In genomic region chr15:80309769-80310384, GRCh38 we compare ENCODE assay signal across 8 cellular contexts. TPM values are rescaled to one million over a fixed set of nuclear protein-coding genes. Genes with fewer than 3 reads are reported as not detected.
DNase-seq lines count a peak whose midpoint lies in the region; ATAC-seq and TF ChIP-seq lines count a peak whose summit lies in the region.

No MANE protein-coding gene starts in this region.

- H3K27ac ChIP-seq in Karpas-422 (ENCODE audit: low read length) (no peak overlapping the region), neural cell (ENCODE audit: low read length) (no peak overlapping the region)

- no peak overlapping the region for H3K4me3 ChIP-seq in Karpas-422 (ENCODE audit: low read length)
- no peak overlapping the region for H3K4me3 ChIP-seq in neural cell (ENCODE audit: low read length)
- H3K4me3 ChIP-seq in lower leg skin (ENCODE audit: low read depth, poor library complexity, severe bottlenecking): no peak overlapping the region

- H3K9ac ChIP-seq in Karpas-422 (ENCODE audit: low read length): no peak overlapping the region
- no peak overlapping the region for H3K9ac ChIP-seq in neural cell (ENCODE audit: low read length)

- TF ChIP-seq EP300 in neural cell (conservative IDR thresholded peaks at IDR 0.05; ENCODE audit: poor library complexity, severe bottlenecking): no peak

- H2AFZ ChIP-seq in Karpas-422 (ENCODE audit: low read length) (no peak overlapping the region), neural cell (ENCODE audit: low read depth, low read length) (no peak overlapping the region)

- H3K36me3 ChIP-seq in Karpas-422 (ENCODE audit: insufficient read depth, low read length): no peaks in the 10 kb centered on the region
- no peaks in the 10 kb centered on the region for H3K36me3 ChIP-seq in neural cell (ENCODE audit: insufficient read depth, low read length)

- H3K4me1 ChIP-seq in Karpas-422 (ENCODE audit: low read length): no peaks in the 10 kb centered on the region

- H3K9me3 ChIP-seq in Karpas-422 (ENCODE audit: low read length) (no peaks in the 10 kb centered on the region), neural cell (ENCODE audit: low read length) (no peaks in the 10 kb centered on the region)

- no peaks in the 10 kb centered on the region for H3F3A ChIP-seq in neural cell (ENCODE audit: insufficient read depth, low read length, poor library complexity, severe bottlenecking)

- DNase-seq in EH (ENCODE audit: low read depth) (peak; percentile 44), Karpas-422 (peak; percentile 59), cerebellum (ENCODE audit: low spot score) (peak; percentile 52), inferior parietal cortex (ENCODE audit: extremely low spot score) (no peak), lower leg skin (ENCODE audit: low spot score in 2 of 2) (no peak)
- DNase-seq in activated CD4-positive, CD25-positive, alpha-beta regulatory T cell treated with anti-CD3 and anti-CD28 coated beads, Interleukin-2, amount 50 U/mL, for 72 hours: no peak

- WGBS in lower leg skin, 2 donors: 66 to 72% methylated on average over 6 of the region's 6 CpGs

- intact Hi-C loops in lower leg skin (cut with DNase I; ENCODE audit: low total_unique reads): no loop called here

- TF ChIP-seq CTCF in neural cell (IDR thresholded peaks at IDR 0.05; ENCODE audit: poor library complexity, severe bottlenecking) (peak; percentile 50), lower leg skin (IDR thresholded peaks at IDR 0.05) (no peak)

- no peaks in the 10 kb centered on the region for H3K79me2 ChIP-seq in Karpas-422 (ENCODE audit: low read length)
- H3K79me2 ChIP-seq in neural cell (replicated peaks; ENCODE audit: insufficient read depth, low read length): no peaks in the 10 kb centered on the region

- H3K9me2 ChIP-seq in Karpas-422 (replicated peaks; ENCODE audit: insufficient read depth, low read length): no peaks in the 10 kb centered on the region
- H3K9me2 ChIP-seq in neural cell (ENCODE audit: insufficient read depth, low read length): no peaks in the 10 kb centered on the region

- ATAC-seq in HG03342 (IDR thresholded peaks at IDR 0.05; ENCODE audit: unreplicated experiment): no peak

- TF ChIP-seq POLR2A in lower leg skin (IDR thresholded peaks at IDR 0.05): no peak

- H4K20me1 ChIP-seq in Karpas-422 (ENCODE audit: insufficient read depth, low read depth, low read length) (no peaks in the 10 kb centered on the region), neural cell (ENCODE audit: insufficient read depth) (no peaks in the 10 kb centered on the region)

- H3K4me2 ChIP-seq in Karpas-422 (ENCODE audit: low read depth, low read length, poor library complexity, severe bottlenecking): no peak overlapping the region
- no peak overlapping the region for H3K4me2 ChIP-seq in neural cell (ENCODE audit: low read length)

- TF ChIP-seq RAD21 in neural cell (conservative IDR thresholded peaks at IDR 0.05): peak; percentile 55

- no peaks in the 10 kb centered on the region for H3K27me3 ChIP-seq in Karpas-422 (ENCODE audit: low read length)
- no peaks in the 10 kb centered on the region for H3K27me3 ChIP-seq in neural cell (ENCODE audit: insufficient read depth, low read depth, low read length)

TF ChIP-seq in neural cell, 6 proteins besides CTCF, POLR2A, EP300 and RAD21:
- TF ChIP-seq SMC3 (conservative IDR thresholded peaks at IDR 0.05; ENCODE audit: poor library complexity): peak; percentile 56
- TF ChIP-seq POLR2AphosphoS5 (IDR thresholded peaks at IDR 0.05): no peak
- TF ChIP-seq REST (IDR thresholded peaks at IDR 0.05; ENCODE audit: borderline replicate concordance): no peak
- TF ChIP-seq EZH2 (IDR thresholded peaks at IDR 0.05; ENCODE audit: borderline replicate concordance, insufficient read depth, low read length, poor library complexity, severe bottlenecking): no peak

RNA-seq across cellular contexts. Expression of gene CTXND1, which starts 57.9 kb away (rescaled TPM):
- total RNA-seq in Karpas-422 (2014; rRNA removed; shearing (Covaris generic); ENCODE audit: low replicate concordance): not detected in 2 replicates
- 7.3 TPM for total RNA-seq in cerebellum
- polyA plus RNA-seq in neural cell: 0.08 TPM in 1 of 2 replicates, not detected in the other
- polyA minus RNA-seq in neural cell: not detected in 2 replicates
- total RNA-seq in lower leg skin: under 1 TPM; 0.04 to 0.56 (median 0.34) TPM

Comparison
In these comparisons a context has a peak if more than half of its experiments do, and no peak if none do; other contexts are left out.
1. DNase-seq: peak in EH (single experiment), Karpas-422 (single experiment) and cerebellum (single experiment); none in activated CD4-positive, CD25-positive, alpha-beta regulatory T cell treated with anti-CD3 and anti-CD28 coated beads, Interleukin-2, amount 50 U/mL, for 72 hours (single experiment), inferior parietal cortex (single experiment) and lower leg skin (0 of 2).